Comparison of ENCODE assay signal across 24 cellular contexts in the genomic region with DNA sequence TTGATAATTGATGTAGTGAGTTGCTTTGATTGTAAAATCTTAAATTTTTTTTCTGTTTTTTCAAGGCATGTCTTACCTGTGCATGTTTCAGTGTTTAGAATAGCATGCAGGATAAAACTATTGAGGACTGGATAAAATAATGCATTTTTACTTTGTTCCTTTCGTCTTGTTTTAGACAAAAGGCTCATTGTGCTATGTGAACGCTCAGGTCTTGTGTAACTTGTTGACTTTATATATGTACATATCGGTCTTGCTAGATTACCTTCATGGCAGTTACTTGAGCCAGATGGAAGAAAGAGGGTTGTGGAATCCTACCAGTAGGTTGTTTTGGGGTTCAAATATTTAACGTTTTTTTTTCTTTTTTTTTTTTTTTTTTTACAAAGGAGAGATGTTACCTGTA. TPM values are rescaled to one million over a fixed set of nuclear protein-coding genes. Genes with fewer than 3 reads are reported as not detected.
DNase-seq lines count a peak whose midpoint lies in the region; ATAC-seq and TF ChIP-seq lines count a peak whose summit lies in the region.
"Had no signal": no experiment of that assay in that cellular context is flagged by ENCODE, and none has a peak within 500 bp of the region (broad histone marks: within the 10 kb centered on the region; RNA-seq: fewer than 3 reads in every experiment).

No MANE protein-coding gene starts in this region.

- H3K27ac ChIP-seq in right atrium auricular region, result peak overlapping the region; percentile 66 to 98
- H3K27ac ChIP-seq in dorsolateral prefrontal cortex, result peak overlapping the region; percentile 61 to 99 (median 97)
- peak overlapping the region; percentile 97 for H3K27ac ChIP-seq in psoas muscle
- H3K27ac ChIP-seq: breast epithelium, pancreas, skin epidermis, uterus had no signal

- WGBS in psoas muscle, 3 donors, result 22 to 52% (median 27%) methylated on average over 4 of the region's 4 CpGs

- no peaks in the 10 kb centered on the region for H3K9me3 Mint-ChIP-seq in CD14-positive monocyte
- H3K9me3 Mint-ChIP-seq: natural killer cell treated with Interleukin-12 subunit alpha and Interleukin-12 subunit beta and Interleukin-15 and Interleukin-18, amount 100 ng/mL, for 72 hours; stimulated activated naive CD8-positive, alpha-beta T cell treated with anti-CD3 and anti-CD28 coated beads, Interleukin-15, Interleukin-2, amounts not matched to agents 100 ng/mL and 50 ng/mL, for 24 hours had no signal

- no peak for TF ChIP-seq POLR2A in erythroblast (IDR thresholded peaks at IDR 0.05; ENCODE audit: low read length)

- H3K36me3 ChIP-seq in right atrium auricular region (peaks cover 9% of the 10 kb centered on the region), psoas muscle (ENCODE audit: insufficient read depth in 1 of 2, low read depth in 1 of 2) (peaks cover 0 to 9% of the 10 kb centered on the region in 2 donors)
- H3K36me3 ChIP-seq: breast epithelium, uterus had no signal

- ATAC-seq in Right ventricle myocardium superior (ENCODE audit: poor library complexity), result no peak
- no peak for ATAC-seq in psoas muscle
- ATAC-seq in GM18498 (IDR thresholded peaks at IDR 0.05; ENCODE audit: unreplicated experiment), result no peak
- ATAC-seq: activated CD8-positive, alpha-beta memory T cell treated with anti-CD3 and anti-CD28 coated beads, Interleukin-2, amount 10 ng/mL, durations not matched to agents 7 days and 5 days; natural killer cell treated with Interleukin-12 subunit alpha and Interleukin-12 subunit beta and Interleukin-15 and Interleukin-18, amount 100 ng/mL, for 72 hours had no signal

- no peaks in the 10 kb centered on the region for H3K9me3 ChIP-seq in right atrium auricular region
- H3K9me3 ChIP-seq in psoas muscle, result no peaks in the 10 kb centered on the region
- H3K9me3 ChIP-seq: breast epithelium, Caco-2, pancreas, uterus had no signal

- no peaks in the 10 kb centered on the region for H3K27me3 ChIP-seq in right atrium auricular region
- no peaks in the 10 kb centered on the region for H3K27me3 ChIP-seq in dorsolateral prefrontal cortex
- H3K27me3 ChIP-seq in psoas muscle (ENCODE audit: insufficient read depth in 3 of 3, low read length in 2 of 3), result no peaks in the 10 kb centered on the region
- H3K27me3 ChIP-seq: breast epithelium, pancreas, uterus had no signal

- H3K27ac Mint-ChIP-seq in CD14-positive monocyte, result no peak overlapping the region
- H3K27ac Mint-ChIP-seq: activated CD8-positive, alpha-beta memory T cell treated with anti-CD3 and anti-CD28 coated beads, Interleukin-2, amount 10 ng/mL, durations not matched to agents 7 days and 5 days; natural killer cell treated with Interleukin-12 subunit alpha and Interleukin-12 subunit beta and Interleukin-15 and Interleukin-18, amount 100 ng/mL, for 72 hours; stimulated activated naive CD8-positive, alpha-beta T cell treated with anti-CD3 and anti-CD28 coated beads, Interleukin-15, Interleukin-2, amounts not matched to agents 100 ng/mL and 50 ng/mL, for 24 hours had no signal

- TF ChIP-seq CTCF in right atrium auricular region (IDR thresholded peaks at IDR 0.05) (no peak), dorsolateral prefrontal cortex (IDR thresholded peaks at IDR 0.05 in 54 of 56, conservative IDR thresholded peaks at IDR 0.05 in 2 of 56; ENCODE audit: low read depth in 1 of 56, partially characterized antibody in 56 of 56) (no peak), psoas muscle (IDR thresholded peaks at IDR 0.05) (no peak), CD14-positive monocyte (IDR thresholded peaks at IDR 0.05) (no peak)

- H3K36me3 Mint-ChIP-seq in CD14-positive monocyte, result peaks cover 22 to 26% of the 10 kb centered on the region in 2 donors

- H3K4me1 ChIP-seq in right atrium auricular region (peaks cover 0 to 87% of the 10 kb centered on the region in 2 donors), psoas muscle (peaks cover 41% of the 10 kb centered on the region)
- H3K4me1 ChIP-seq: breast epithelium, Caco-2 had no signal

- H3K4me1 Mint-ChIP-seq in CD14-positive monocyte, result peaks cover 15% of the 10 kb centered on the region

- H3K27me3 Mint-ChIP-seq in CD14-positive monocyte (ENCODE audit: low read depth in 3 of 3), result peaks cover 0 to 4% (median 2%) of the 10 kb centered on the region in 3 donors

- intact Hi-C loops in Right ventricle myocardium superior (cut with DNase I), result loop anchor here (5.0 kb wide), 1 partner anchor 37 kb away; no protein-coding TSS in a partner anchor
- intact Hi-C loops in dorsolateral prefrontal cortex (cut with DNase I), result loop anchor here (10.0 kb wide), 1 partner anchor 185 kb away; no protein-coding TSS in a partner anchor
- intact Hi-C loops in psoas muscle (cut with DNase I), result loop anchor here (5.0 to 10.0 kb wide), 3 partner anchors 37 to 248 kb away; no protein-coding TSS in a partner anchor
- intact Hi-C loops in CD14-positive monocyte (cut with micrococcal nuclease), result loop anchor here in 1 of 2 donors (5.0 kb wide), 1 partner anchor 37 kb away; no protein-coding TSS in a partner anchor

- H3K4me3 Mint-ChIP-seq in CD14-positive monocyte, result no peak overlapping the region
- H3K4me3 Mint-ChIP-seq: activated CD8-positive, alpha-beta memory T cell treated with anti-CD3 and anti-CD28 coated beads, Interleukin-2, amount 10 ng/mL, durations not matched to agents 7 days and 5 days; natural killer cell treated with Interleukin-12 subunit alpha and Interleukin-12 subunit beta and Interleukin-15 and Interleukin-18, amount 100 ng/mL, for 72 hours; stimulated activated naive CD8-positive, alpha-beta T cell treated with anti-CD3 and anti-CD28 coated beads, Interleukin-15, Interleukin-2, amounts not matched to agents 100 ng/mL and 50 ng/mL, for 24 hours had no signal

- DNase-seq in right atrium auricular region (ENCODE audit: low spot score), result no peak
- DNase-seq in Right ventricle myocardium superior, result no peak
- no peak for DNase-seq in dorsolateral prefrontal cortex
- no peak for DNase-seq in psoas muscle
- no peak for DNase-seq in CD14-positive monocyte (ENCODE audit: low spot score)
- no peak for DNase-seq in activated CD8-positive, alpha-beta memory T cell treated with anti-CD3 and anti-CD28 coated beads, Interleukin-2, amount 50 U/mL, for 48 hours
- no peak for DNase-seq in erythroblast (lab: John Stamatoyannopoulos, UW)
- DNase-seq: activated CD4-positive, alpha-beta T cell treated with anti-CD3 and anti-CD28 coated beads for 48 hours; activated CD8-positive, alpha-beta memory T cell treated with anti-CD3 and anti-CD28 coated beads, Interleukin-2, amount 10 ng/mL, durations not matched to agents 7 days and 5 days; Caco-2; dermis blood vessel endothelial cell; foreskin fibroblast; IMR-90; mesendoderm; NCI-H1417 treated with DMSO at 0.1 percent for 48 hours; NCI-H524; pancreas; T-helper 1 cell; uterus had no signal

- H3K4me3 ChIP-seq in right atrium auricular region, result no peak overlapping the region
- H3K4me3 ChIP-seq in dorsolateral prefrontal cortex, result peak overlapping the region in 58 of 59 donors; percentile 13 to 97 (median 50)
- peak overlapping the region; percentile 90 for H3K4me3 ChIP-seq in psoas muscle
- H3K4me3 ChIP-seq: breast epithelium, pancreas, skin epidermis, uterus had no signal

RNA-seq across cellular contexts. Expression of gene NFIA, which starts 7.0 kb away (rescaled TPM):
- total RNA-seq in right atrium auricular region, result 10 to 100 TPM; 75.3 to 81.3 TPM
- 89.5 TPM for total RNA-seq in Right ventricle myocardium superior
- total RNA-seq in dorsolateral prefrontal cortex, result 100 to 1,000 TPM in 40 of 120 experiments, 10 to 100 TPM in 80; 63.0 to 203 (median 91.8) TPM
- 10 to 100 TPM; 30.6 to 42.7 (median 42.3) TPM for total RNA-seq in psoas muscle
- 10 to 100 TPM in 1 of 3 donors, 1 to 10 TPM in 2; 4.0 to 11.7 (median 4.2) TPM for polyA plus RNA-seq in psoas muscle
- polyA plus RNA-seq in CD14-positive monocyte, result 1 to 10 TPM; 1.4 to 5.3 TPM

Comparison
In these comparisons a context has a peak if more than half of its experiments do, and no peak if none do; other contexts are left out.
1. H3K4me3 ChIP-seq: peak in dorsolateral prefrontal cortex (58 of 59) and psoas muscle (single experiment); none in right atrium auricular region (0 of 2).
2. Peak in every context shown above with its lines, with median percentiles within 50 percentile points of each other: H3K27ac ChIP-seq.